In the genomic region with DNA sequence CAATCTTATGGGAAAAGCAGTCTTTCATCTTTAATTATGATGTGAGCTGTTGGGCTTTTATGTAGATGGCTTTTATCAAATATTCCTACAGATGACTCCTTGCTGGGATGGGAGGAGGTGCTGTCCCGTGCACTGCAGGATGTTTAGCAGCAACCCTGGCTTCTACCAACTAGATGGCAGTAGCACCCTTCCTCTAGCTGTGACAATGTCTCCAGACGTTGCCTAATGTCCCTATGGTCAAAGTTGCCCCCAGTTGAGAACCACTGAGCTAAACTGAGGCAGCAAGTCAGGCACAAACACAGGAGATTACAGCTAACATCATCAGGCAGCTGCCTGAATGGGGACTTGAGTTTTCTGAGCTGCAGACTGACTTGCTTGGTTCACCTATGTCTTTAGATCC, we compare ENCODE assay signal across 9 cellular contexts.
DNase-seq lines count a peak whose midpoint lies in the region; ATAC-seq and TF ChIP-seq lines count a peak whose summit lies in the region.
"Had no signal": no experiment of that assay in that cellular context is flagged by ENCODE, and none has a peak within 500 bp of the region (broad histone marks: within the 10 kb centered on the region; RNA-seq: fewer than 3 reads in every experiment).

No MANE protein-coding gene starts in this region.

- no peak overlapping the region for H3K27ac Mint-ChIP-seq in GM23338
- H3K27ac Mint-ChIP-seq in stimulated activated naive CD8-positive, alpha-beta T cell treated with anti-CD3 and anti-CD28 coated beads, Interleukin-15, amount 100 ng/mL, for 72 hours: no peak overlapping the region

- in situ Hi-C loops in SK-MEL-5 (cut with HindIII; ENCODE audit: low pct_unique_long_range_greater_than_20kb, low sequenced_read_pairs): no loop called here

- H3K4me2 ChIP-seq in GM23338: no peak overlapping the region

- H3K27ac ChIP-seq in GM23338 (ENCODE audit: low read depth) (no peak overlapping the region), iPS DF 6.9 (ENCODE audit: low read length) (no peak overlapping the region)
- H3K27ac ChIP-seq: HL-60 had no signal

- H3K4me1 Mint-ChIP-seq in GM23338: no peaks in the 10 kb centered on the region
- H3K4me1 Mint-ChIP-seq in stimulated activated naive CD8-positive, alpha-beta T cell treated with anti-CD3 and anti-CD28 coated beads, Interleukin-15, amount 100 ng/mL, for 72 hours: no peaks in the 10 kb centered on the region

- WGBS in iPS DF 6.9 (ENCODE audit: insufficient coverage, insufficient read length): no CpG with 5 or more reads among the region's 2 CpGs

- TF ChIP-seq CTCF in GM23338 (conservative IDR thresholded peaks at IDR 0.05; ENCODE audit: low read depth in 2 of 2): peak; percentile 69 to 93

- no peaks in the 10 kb centered on the region for H3K4me1 ChIP-seq in GM23338 (ENCODE audit: insufficient read depth)
- no peaks in the 10 kb centered on the region for H3K4me1 ChIP-seq in iPS DF 6.9 (ENCODE audit: control insufficient read depth, insufficient read depth, low read length)

- no peaks in the 10 kb centered on the region for H3K79me2 ChIP-seq in GM23338 (replicated peaks; ENCODE audit: insufficient read depth)

- no peaks in the 10 kb centered on the region; the same call in 2 of the 3 replicates for H3K9me3 Mint-ChIP-seq in GM23338
- H3K9me3 Mint-ChIP-seq in stimulated activated naive CD8-positive, alpha-beta T cell treated with anti-CD3 and anti-CD28 coated beads, Interleukin-15, amount 100 ng/mL, for 72 hours: no peaks in the 10 kb centered on the region

- no peaks in the 10 kb centered on the region for H3F3A ChIP-seq in GM23338 (replicated peaks; ENCODE audit: low read depth)

- H3K27me3 ChIP-seq in GM23338 (ENCODE audit: insufficient read depth): no peaks in the 10 kb centered on the region
- no peaks in the 10 kb centered on the region for H3K27me3 ChIP-seq in iPS DF 6.9 (ENCODE audit: control insufficient read depth, insufficient read depth, low read length)

- H3K36me3 ChIP-seq in GM23338 (ENCODE audit: insufficient read depth) (no peaks in the 10 kb centered on the region), iPS DF 6.9 (ENCODE audit: control insufficient read depth, insufficient read depth, low read length) (no peaks in the 10 kb centered on the region)

- peak; percentile 92 for ATAC-seq in GM23338
- no peak for ATAC-seq in HG03439 (IDR thresholded peaks at IDR 0.05; ENCODE audit: unreplicated experiment)
- ATAC-seq in stimulated activated naive CD8-positive, alpha-beta T cell treated with anti-CD3 and anti-CD28 coated beads, Interleukin-15, amount 100 ng/mL, for 72 hours: no peak
- ATAC-seq in HG02870 (IDR thresholded peaks at IDR 0.05; ENCODE audit: unreplicated experiment): no peak

- H3K9me3 ChIP-seq in iPS DF 6.9 (ENCODE audit: control insufficient read depth, insufficient read depth, low read length): no peaks in the 10 kb centered on the region

- no peak overlapping the region for H3K4me3 Mint-ChIP-seq in GM23338
- H3K4me3 Mint-ChIP-seq in stimulated activated naive CD8-positive, alpha-beta T cell treated with anti-CD3 and anti-CD28 coated beads, Interleukin-15, amount 100 ng/mL, for 72 hours: no peak overlapping the region

- H3K4me3 ChIP-seq in GM23338 (no peak overlapping the region), iPS DF 6.9 (ENCODE audit: low read length) (no peak overlapping the region)

- H2AFZ ChIP-seq in GM23338: no peak overlapping the region

- no peaks in the 10 kb centered on the region for H3K36me3 Mint-ChIP-seq in GM23338 (ENCODE audit: low read depth)

- DNase-seq in COR-L47 (lab: John Stamatoyannopoulos, UW) (peak; percentile 22), GM23338 (ENCODE audit: low spot score) (peak; percentile 69), SK-MEL-5 (ENCODE audit: low read depth, low spot score) (peak; percentile 78), iPS DF 6.9 (ENCODE audit: low read depth, low spot score) (peak; percentile 13), SHP77 (lab: John Stamatoyannopoulos, UW) (no peak)
- no peak for DNase-seq in stimulated activated naive CD8-positive, alpha-beta T cell treated with anti-CD3 and anti-CD28 coated beads, Interleukin-15, amount 100 ng/mL, for 72 hours

- H4K20me1 ChIP-seq in GM23338 (replicated peaks; ENCODE audit: insufficient read depth): no peaks in the 10 kb centered on the region

- no peaks in the 10 kb centered on the region for H3K9me2 ChIP-seq in GM23338 (ENCODE audit: insufficient read depth)

- no peaks in the 10 kb centered on the region for H3K27me3 Mint-ChIP-seq in GM23338 (ENCODE audit: insufficient read depth, low read depth, poor library complexity)
- no peaks in the 10 kb centered on the region for H3K27me3 Mint-ChIP-seq in stimulated activated naive CD8-positive, alpha-beta T cell treated with anti-CD3 and anti-CD28 coated beads, Interleukin-15, amount 100 ng/mL, for 72 hours

TF ChIP-seq in GM23338, 12 proteins besides CTCF, POLR2A, EP300 and RAD21:
- no peak for TF ChIP-seq EZH2phosphoT487 (IDR thresholded peaks at IDR 0.05; ENCODE audit: unreplicated experiment)
- TF ChIP-seq CREB1 (CRISPR knock-in tag; IDR thresholded peaks at IDR 0.05; ENCODE audit: low read depth): no peak
TF ChIP-seq in GM23338: peak in this region for 0.

Comparison
In these comparisons a context has a peak if more than half of its experiments do, and no peak if none do; other contexts are left out.
1. DNase-seq: peak in COR-L47 (single experiment), GM23338 (single experiment), SK-MEL-5 (single experiment) and iPS DF 6.9 (single experiment); none in stimulated activated naive CD8-positive, alpha-beta T cell treated with anti-CD3 and anti-CD28 coated beads, Interleukin-15, amount 100 ng/mL, for 72 hours (0 of 2) and SHP77 (0 of 2).